8 cellular contexts compared by ENCODE assay signal in the genomic region with DNA sequence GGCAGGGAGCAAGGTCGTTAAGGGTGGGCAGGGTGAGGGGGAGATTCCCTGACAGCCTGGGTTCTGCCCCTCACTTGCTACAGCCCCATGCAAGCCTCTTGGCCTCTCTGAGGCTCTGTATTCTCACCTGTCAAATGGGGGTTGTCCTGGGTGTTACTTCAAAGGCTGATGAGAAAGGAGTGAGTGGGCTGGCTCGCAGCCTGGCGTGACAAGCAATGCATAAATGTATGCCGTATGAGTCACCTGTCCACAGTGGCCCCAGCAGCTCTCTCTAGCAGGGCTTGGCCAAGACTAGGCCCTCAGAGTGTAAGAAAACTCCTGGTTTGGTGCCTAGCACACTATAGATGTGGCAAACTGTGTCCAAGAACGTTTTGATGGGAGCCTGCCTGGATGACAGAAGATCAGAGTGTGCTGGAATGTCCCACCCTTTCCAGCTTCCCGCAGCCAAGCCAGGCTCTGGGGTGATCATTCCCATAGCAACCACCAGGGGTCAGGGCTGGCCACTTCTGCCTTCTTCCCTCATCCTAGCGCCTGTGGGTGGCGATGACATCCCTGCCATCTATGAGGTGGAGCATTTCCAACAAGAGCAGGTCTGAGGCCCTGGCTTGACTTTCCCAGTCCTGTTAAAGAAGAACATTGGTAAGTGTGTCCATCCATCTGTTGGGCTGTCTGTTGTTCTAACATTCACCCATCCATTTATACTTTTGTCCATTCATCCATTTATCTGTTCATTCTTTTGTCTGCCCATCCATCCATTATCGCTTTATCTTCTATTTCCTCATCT. TPM values are rescaled to one million over a fixed set of nuclear protein-coding genes. Genes with fewer than 3 reads are reported as not detected.
DNase-seq lines count a peak whose midpoint lies in the region; ATAC-seq and TF ChIP-seq lines count a peak whose summit lies in the region.

No MANE protein-coding gene starts in this region.

- H3K4me1 Mint-ChIP-seq in GM23338 (no peaks in the 10 kb centered on the region; the same call in 2 of the 3 replicates), progenitor cell of endocrine pancreas (ENCODE audit: low read depth) (peaks cover 3% of the 10 kb centered on the region)
- peaks cover 42% of the 10 kb centered on the region for H3K4me1 Mint-ChIP-seq in activated naive CD8-positive, alpha-beta T cell (ENCODE audit: low read depth)

- 23% methylated on average over 5 of the region's 9 CpGs for WGBS in SK-N-SH (ENCODE audit: low lambda C conversion rate)

- no peak overlapping the region for H3K9ac ChIP-seq in SK-N-SH

- H3K36me3 Mint-ChIP-seq in GM23338 (ENCODE audit: low read depth) (no peaks in the 10 kb centered on the region), progenitor cell of endocrine pancreas (ENCODE audit: insufficient read depth) (no peaks in the 10 kb centered on the region)
- H3K36me3 Mint-ChIP-seq in activated naive CD8-positive, alpha-beta T cell = no peaks in the 10 kb centered on the region

- H3F3A ChIP-seq in GM23338 (replicated peaks; ENCODE audit: low read depth) (no peaks in the 10 kb centered on the region), SK-N-SH (replicated peaks; ENCODE audit: insufficient read depth) (no peaks in the 10 kb centered on the region)

- H3K9me2 ChIP-seq in GM23338 (ENCODE audit: insufficient read depth) (no peaks in the 10 kb centered on the region), SK-N-SH (no peaks in the 10 kb centered on the region)

- H3K9me3 Mint-ChIP-seq in GM23338 (peaks cover 16% of the 10 kb centered on the region; the same call in 2 of the 3 replicates), progenitor cell of endocrine pancreas (ENCODE audit: low read depth) (no peaks in the 10 kb centered on the region)
- peaks cover 4% of the 10 kb centered on the region for H3K9me3 Mint-ChIP-seq in activated naive CD8-positive, alpha-beta T cell (ENCODE audit: low read depth)

- H3K9me3 ChIP-seq in SK-N-SH = no peaks in the 10 kb centered on the region

- intact Hi-C loops in Right ventricle myocardium inferior (cut with DNase I) = loop anchor here (1.0 to 2.0 kb wide), 2 partner anchors 58 to 130 kb away; no protein-coding TSS in a partner anchor

- H3K4me3 Mint-ChIP-seq in GM23338 (no peak overlapping the region), progenitor cell of endocrine pancreas (ENCODE audit: low read depth) (no peak overlapping the region)
- peak overlapping the region; percentile 62 for H3K4me3 Mint-ChIP-seq in activated naive CD8-positive, alpha-beta T cell

- peak; percentile 20 for DNase-seq in GM04503 (ENCODE audit: low read depth)
- DNase-seq in GM23338 (ENCODE audit: low spot score) = peak; percentile 87
- peak; percentile 81 for DNase-seq in SK-N-SH
- peak; percentile 87 for DNase-seq in Right ventricle myocardium inferior (ENCODE audit: missing footprints)
- peak; percentile 65 for DNase-seq in progenitor cell of endocrine pancreas (ENCODE audit: low spot score, unreplicated experiment)

- H3K27me3 Mint-ChIP-seq in GM23338 (ENCODE audit: insufficient read depth, low read depth, poor library complexity) = peaks cover 5% of the 10 kb centered on the region
- H3K27me3 Mint-ChIP-seq in activated naive CD8-positive, alpha-beta T cell = no peaks in the 10 kb centered on the region
- peaks cover 11% of the 10 kb centered on the region for H3K27me3 Mint-ChIP-seq in progenitor cell of endocrine pancreas

- H3K4me2 ChIP-seq in GM23338 (no peak overlapping the region), SK-N-SH (peak overlapping the region; percentile 65)

- H3K4me3 ChIP-seq in GM23338 = no peak overlapping the region
- H3K4me3 ChIP-seq in SK-N-SH (ENCODE audit: low read depth in 2 of 2, low read length in 1 of 2) = peak overlapping the region in 1 of 2 experiments; percentile 34; a peak in 2 of 4 replicates

- TF ChIP-seq EP300 in SK-N-SH (IDR thresholded peaks at IDR 0.05; ENCODE audit: borderline replicate concordance in 1 of 2, low read depth in 1 of 2, low read length in 1 of 2) = no peak

- CTCF ChIA-PET in SK-N-SH (lab: Yijun Ruan, JAX) = interaction anchor here (0.6 to 8.3 kb wide), 38 partner anchors 10 to 536 kb away, joined by 3 to 116 read pairs (median 5); a partner anchor contains a TSS

- H3K27ac ChIP-seq in GM23338 (ENCODE audit: low read depth) (no peak overlapping the region), SK-N-SH (ENCODE audit: low read depth in 2 of 2, low read length in 1 of 2) (peak overlapping the region in 1 of 2 experiments; percentile 55; a peak in 2 of 4 replicates)

- POLR2A ChIA-PET in SK-N-SH (lab: Yijun Ruan, JAX) = interaction anchor here (0.6 kb wide), 1 partner anchor 8 kb away, joined by 4 read pairs; no protein-coding TSS in a partner anchor

- H3K27ac Mint-ChIP-seq in GM23338 (no peak overlapping the region), progenitor cell of endocrine pancreas (no peak overlapping the region)
- H3K27ac Mint-ChIP-seq in activated naive CD8-positive, alpha-beta T cell = peak overlapping the region; percentile 92

- H3K79me2 ChIP-seq in GM23338 (replicated peaks; ENCODE audit: insufficient read depth) = no peaks in the 10 kb centered on the region
- H3K79me2 ChIP-seq in SK-N-SH (ENCODE audit: insufficient read depth) = no peaks in the 10 kb centered on the region

- no peaks in the 10 kb centered on the region for H4K20me1 ChIP-seq in GM23338 (replicated peaks; ENCODE audit: insufficient read depth)
- no peaks in the 10 kb centered on the region for H4K20me1 ChIP-seq in SK-N-SH (ENCODE audit: insufficient read depth)

- H3K27me3 ChIP-seq in GM23338 (ENCODE audit: insufficient read depth) (no peaks in the 10 kb centered on the region), SK-N-SH (ENCODE audit: insufficient read depth) (no peaks in the 10 kb centered on the region; the same call in 1 of the 2 replicates)

- peak; percentile 81 to 96 for TF ChIP-seq CTCF in GM23338 (conservative IDR thresholded peaks at IDR 0.05; ENCODE audit: low read depth in 2 of 2)
- TF ChIP-seq CTCF in LNCAP (IDR thresholded peaks at IDR 0.05) = peak; percentile 90
- TF ChIP-seq CTCF in SK-N-SH (IDR thresholded peaks at IDR 0.05) = peak; percentile 94
- TF ChIP-seq CTCF in progenitor cell of endocrine pancreas (IDR thresholded peaks at IDR 0.05; ENCODE audit: unreplicated experiment) = peak; percentile 93

- no peak overlapping the region for H2AFZ ChIP-seq in GM23338
- H2AFZ ChIP-seq in SK-N-SH (ENCODE audit: low read depth) = peak overlapping the region; percentile 21; the same call in 1 of the 2 replicates

- H3K4me1 ChIP-seq in GM23338 (ENCODE audit: insufficient read depth) = no peaks in the 10 kb centered on the region
- peaks cover 0 to 13% of the 10 kb centered on the region in 2 experiments; a peak in 1 of 4 replicates for H3K4me1 ChIP-seq in SK-N-SH (ENCODE audit: control insufficient read depth in 1 of 2, insufficient read depth in 2 of 2, low read depth in 1 of 2, low read length in 1 of 2)

- ATAC-seq in GM23338 = peak; percentile 100
- peak; percentile 90 for ATAC-seq in Right ventricle myocardium inferior
- no peak for ATAC-seq in HG03108 (IDR thresholded peaks at IDR 0.05; ENCODE audit: unreplicated experiment)

- peak; percentile 85 for TF ChIP-seq RAD21 in SK-N-SH (IDR thresholded peaks at IDR 0.05; ENCODE audit: low read length)

- no peaks in the 10 kb centered on the region for H3K36me3 ChIP-seq in GM23338 (ENCODE audit: insufficient read depth)
- H3K36me3 ChIP-seq in SK-N-SH (replicated peaks in 1 of 2; ENCODE audit: control insufficient read depth in 1 of 2, insufficient read depth in 2 of 2, low read length in 1 of 2) = no peaks in the 10 kb centered on the region

TF ChIP-seq in SK-N-SH, 30 proteins besides CTCF, POLR2A, EP300 and RAD21 (continues in another document):
- TF ChIP-seq GABPA (IDR thresholded peaks at IDR 0.05; ENCODE audit: low read depth) = no peak
- TF ChIP-seq SIN3A (IDR thresholded peaks at IDR 0.05; ENCODE audit: borderline replicate concordance, low read depth, low read length) = no peak
- TF ChIP-seq MXI1 (IDR thresholded peaks at IDR 0.05; ENCODE audit: low read depth, low read length) = no peak; the same call in 1 of the 2 replicates
- no peak for TF ChIP-seq EZH2phosphoT487 (IDR thresholded peaks at IDR 0.05; ENCODE audit: borderline replicate concordance, low read depth)
- TF ChIP-seq RCOR1 (IDR thresholded peaks at IDR 0.05; ENCODE audit: low read length) = peak; percentile 56; the same call in 1 of the 2 replicates

RNA-seq across cellular contexts. Expression of a gene that starts 37.2 kb away (rescaled TPM):
- 0.12 and 0.14 TPM in 2 replicates for total RNA-seq in GM23338 (2014; rRNA removed; shearing (Covaris generic))
- polyA plus RNA-seq in GM23338 (2016; fragmentation: Nextera tagmentation; extraction: Ambion mirVana) = 0.09 and 0.47 TPM in 2 replicates
- polyA plus RNA-seq in SK-N-SH (2012; rRNA removed) = 2.6 and 7.4 TPM in 2 replicates
- polyA plus RNA-seq in SK-N-SH (2012; cell fraction: cytosol; rRNA removed) = 3.1 and 4.6 TPM in 2 replicates
- 8.1 and 10.9 TPM in 2 replicates for polyA plus RNA-seq in SK-N-SH (2012; cell fraction: nucleus; rRNA removed)
- 23.1 TPM for total RNA-seq in Right ventricle myocardium inferior
- total RNA-seq in progenitor cell of endocrine pancreas = 19.7 and 26.2 TPM in 2 replicates

RNA-seq across cellular contexts. Expression of a gene that starts 48.8 kb away (rescaled TPM):
- 5.5 and 11.1 TPM in 2 replicates for total RNA-seq in GM23338 (2014; rRNA removed; shearing (Covaris generic))
- 2.2 and 2.6 TPM in 2 replicates for polyA plus RNA-seq in GM23338 (2016; fragmentation: Nextera tagmentation; extraction: Ambion mirVana)
- 0.02 and 0.03 TPM in 2 replicates for polyA plus RNA-seq in SK-N-SH (2012; rRNA removed)
- under 0.01 TPM in 2 replicates for polyA plus RNA-seq in SK-N-SH (2012; cell fraction: cytosol; rRNA removed)
- 0.04 and 0.05 TPM in 2 replicates for polyA plus RNA-seq in SK-N-SH (2012; cell fraction: nucleus; rRNA removed)
- 0.32 TPM for total RNA-seq in Right ventricle myocardium inferior
- total RNA-seq in progenitor cell of endocrine pancreas = 1.6 and 1.9 TPM in 2 replicates

RNA-seq across cellular contexts. Expression of a gene that starts 54.9 kb away (rescaled TPM):
- 4.7 and 5.2 TPM in 2 replicates for total RNA-seq in GM23338 (2014; rRNA removed; shearing (Covaris generic))
- polyA plus RNA-seq in GM23338 (2016; fragmentation: Nextera tagmentation; extraction: Ambion mirVana) (2.0 and 3.2 TPM in 2 replicates), SK-N-SH (2012; rRNA removed) (17.5 and 26.2 TPM in 2 replicates)
- 13.1 and 17.1 TPM in 2 replicates for polyA plus RNA-seq in SK-N-SH (2012; cell fraction: cytosol; rRNA removed)
- polyA plus RNA-seq in SK-N-SH (2012; cell fraction: nucleus; rRNA removed) = 20.7 and 31.8 TPM in 2 replicates
- total RNA-seq in Right ventricle myocardium inferior (10.9 TPM), progenitor cell of endocrine pancreas (15.6 and 16.9 TPM in 2 replicates)

Comparison
In these comparisons a context has a peak if more than half of its experiments do, and no peak if none do; other contexts are left out.
1. DNase-seq: peak in every context shown above with its lines; median percentile 87 in GM23338; 87 in Right ventricle myocardium inferior; 81 in SK-N-SH; 65 in progenitor cell of endocrine pancreas; 20 in GM04503.
2. RNA of a gene that starts 37.2 kb away (total RNA-seq): 23.1 TPM in Right ventricle myocardium inferior (single experiment) and 19.7 to 26.2 TPM in progenitor cell of endocrine pancreas; 0.12 to 0.14 TPM in GM23338; every median in the first group is over 10 times any median in the second.
3. Peak in every context shown above with its lines, with median percentiles within 50 percentile points of each other: CTCF ChIP-seq.